Comparison of ENCODE assay signal across 1 cellular context in the genomic region with DNA sequence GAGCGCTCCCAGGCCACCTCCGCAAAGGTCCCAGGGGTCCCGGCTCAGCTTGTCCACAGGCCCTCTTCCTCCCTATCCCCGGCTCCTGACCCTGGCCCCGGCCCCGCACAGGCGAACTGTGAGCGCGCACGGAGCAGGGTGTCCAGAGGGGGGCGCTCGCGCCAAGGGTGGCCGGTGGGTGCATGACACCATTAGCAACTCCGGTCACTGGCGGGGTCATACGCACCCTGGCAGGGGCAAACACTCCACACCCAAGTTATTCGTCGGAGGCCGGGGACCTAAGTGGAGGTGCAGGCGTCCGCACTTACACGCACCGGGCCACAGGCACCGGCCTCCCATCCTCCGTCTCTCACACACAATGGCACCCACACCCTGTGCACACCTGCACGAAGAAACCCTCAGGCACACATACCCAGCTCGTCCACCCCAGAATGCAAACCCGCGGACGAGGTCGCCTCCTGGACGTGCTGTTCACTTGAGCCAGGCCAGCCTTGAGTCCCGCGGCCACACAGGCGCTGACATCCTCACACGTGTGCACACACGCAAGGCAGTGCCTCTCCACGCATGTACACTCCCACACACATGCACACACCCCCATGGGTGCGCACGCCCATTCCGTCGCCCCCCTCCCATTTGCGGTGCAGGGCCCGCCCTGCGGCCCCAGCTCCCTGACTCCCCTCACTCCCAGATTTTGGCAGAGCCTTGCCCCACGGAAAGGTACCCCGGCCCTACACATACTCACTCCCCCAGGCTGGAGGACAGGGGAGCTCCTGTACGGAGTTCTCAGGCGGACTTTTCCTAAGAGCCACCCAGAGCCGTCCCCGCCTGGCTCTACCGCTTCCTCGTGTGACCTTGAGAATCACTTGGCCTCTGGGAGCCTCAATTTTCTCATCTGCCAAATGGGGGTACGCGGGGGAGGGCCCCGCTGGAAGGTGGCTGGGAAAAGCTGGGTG.
TF ChIP-seq lines count a peak whose summit lies in the region.

RASGRP2 (minus strand) TSS at position 552 of the 953 bp plus-strand sequence. CDS start 1,276 bp downstream, outside the sequence.

TF ChIP-seq in HEK293, 187 proteins besides CTCF, POLR2A, EP300 and RAD21 (continued from another document and continues in another):
- TF ChIP-seq ZNF202 (tag by site-specific recombination; IDR thresholded peaks at IDR 0.05; ENCODE audit: borderline replicate concordance), result no peak
- TF ChIP-seq ZBTB17 (tag by site-specific recombination; IDR thresholded peaks at IDR 0.05), result no peak
- no peak for TF ChIP-seq ZFP41 (tag by site-specific recombination; IDR thresholded peaks at IDR 0.05; ENCODE audit: borderline replicate concordance)
- no peak for TF ChIP-seq ZNF791 (tag by site-specific recombination; IDR thresholded peaks at IDR 0.05)
- peak; percentile 72; the same call in 1 of the 2 replicates for TF ChIP-seq PRDM10 (tag by site-specific recombination; IDR thresholded peaks at IDR 0.05)
- TF ChIP-seq ZNF529 (tag by site-specific recombination; IDR thresholded peaks at IDR 0.05; ENCODE audit: insufficient replicate concordance), result no peak
- TF ChIP-seq ZXDB (tag by site-specific recombination; IDR thresholded peaks at IDR 0.05), result peak; percentile 26; the same call in 1 of the 2 replicates
- no peak for TF ChIP-seq ZNF560 (tag by site-specific recombination; IDR thresholded peaks at IDR 0.05; ENCODE audit: borderline replicate concordance)
- no peak for TF ChIP-seq ZNF747 (tag by site-specific recombination; IDR thresholded peaks at IDR 0.05)
- no peak for TF ChIP-seq ZNF274 (IDR thresholded peaks at IDR 0.05; ENCODE audit: low read length)
- no peak for TF ChIP-seq ZNF274 (tag by site-specific recombination; IDR thresholded peaks at IDR 0.05; ENCODE audit: borderline replicate concordance)
- TF ChIP-seq SP3 (tag by site-specific recombination; IDR thresholded peaks at IDR 0.05), result peak; percentile 70
- TF ChIP-seq ZNF513 (tag by site-specific recombination; IDR thresholded peaks at IDR 0.05), result no peak
- TF ChIP-seq, protein P1, sequence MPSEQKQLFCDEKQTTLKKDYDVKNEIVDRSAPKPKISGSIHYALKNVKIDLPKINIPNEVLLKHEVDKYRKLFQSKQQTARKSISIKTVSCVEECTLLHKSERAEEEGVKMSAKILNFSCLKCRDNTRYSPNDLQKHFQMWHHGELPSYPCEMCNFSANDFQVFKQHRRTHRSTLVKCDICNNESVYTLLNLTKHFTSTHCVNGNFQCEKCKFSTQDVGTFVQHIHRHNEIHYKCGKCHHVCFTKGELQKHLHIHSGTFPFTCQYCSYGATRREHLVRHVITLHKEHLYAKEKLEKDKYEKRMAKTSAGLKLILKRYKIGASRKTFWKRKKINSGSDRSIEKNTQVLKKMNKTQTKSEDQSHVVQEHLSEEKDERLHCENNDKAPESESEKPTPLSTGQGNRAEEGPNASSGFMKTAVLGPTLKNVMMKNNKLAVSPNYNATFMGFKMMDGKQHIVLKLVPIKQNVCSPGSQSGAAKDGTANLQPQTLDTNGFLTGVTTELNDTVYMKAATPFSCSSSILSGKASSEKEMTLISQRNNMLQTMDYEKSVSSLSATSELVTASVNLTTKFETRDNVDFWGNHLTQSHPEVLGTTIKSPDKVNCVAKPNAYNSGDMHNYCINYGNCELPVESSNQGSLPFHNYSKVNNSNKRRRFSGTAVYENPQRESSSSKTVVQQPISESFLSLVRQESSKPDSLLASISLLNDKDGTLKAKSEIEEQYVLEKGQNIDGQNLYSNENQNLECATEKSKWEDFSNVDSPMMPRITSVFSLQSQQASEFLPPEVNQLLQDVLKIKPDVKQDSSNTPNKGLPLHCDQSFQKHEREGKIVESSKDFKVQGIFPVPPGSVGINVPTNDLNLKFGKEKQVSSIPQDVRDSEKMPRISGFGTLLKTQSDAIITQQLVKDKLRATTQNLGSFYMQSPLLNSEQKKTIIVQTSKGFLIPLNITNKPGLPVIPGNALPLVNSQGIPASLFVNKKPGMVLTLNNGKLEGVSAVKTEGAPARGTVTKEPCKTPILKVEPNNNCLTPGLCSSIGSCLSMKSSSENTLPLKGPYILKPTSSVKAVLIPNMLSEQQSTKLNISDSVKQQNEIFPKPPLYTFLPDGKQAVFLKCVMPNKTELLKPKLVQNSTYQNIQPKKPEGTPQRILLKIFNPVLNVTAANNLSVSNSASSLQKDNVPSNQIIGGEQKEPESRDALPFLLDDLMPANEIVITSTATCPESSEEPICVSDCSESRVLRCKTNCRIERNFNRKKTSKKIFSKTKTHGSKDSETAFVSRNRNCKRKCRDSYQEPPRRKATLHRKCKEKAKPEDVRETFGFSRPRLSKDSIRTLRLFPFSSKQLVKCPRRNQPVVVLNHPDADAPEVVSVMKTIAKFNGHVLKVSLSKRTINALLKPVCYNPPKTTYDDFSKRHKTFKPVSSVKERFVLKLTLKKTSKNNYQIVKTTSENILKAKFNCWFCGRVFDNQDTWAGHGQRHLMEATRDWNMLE (tag by site-specific recombination; conservative IDR thresholded peaks at IDR 0.05; ENCODE audit: low read depth), result no peak
- no peak for TF ChIP-seq ZNF133 (tag by site-specific recombination; IDR thresholded peaks at IDR 0.05)
- TF ChIP-seq ZNF629 (tag by site-specific recombination; IDR thresholded peaks at IDR 0.05), result no peak
- no peak for TF ChIP-seq SCRT2 (tag by site-specific recombination; IDR thresholded peaks at IDR 0.05)
- no peak for TF ChIP-seq ZNF19 (tag by site-specific recombination; IDR thresholded peaks at IDR 0.05; ENCODE audit: low read depth)
- 0 out of 2 replicates have a peak, but pooled peaks have one; percentile 33 for TF ChIP-seq ZSCAN16 (tag by site-specific recombination; IDR thresholded peaks at IDR 0.05)
- TF ChIP-seq ZSCAN4 (tag by site-specific recombination; IDR thresholded peaks at IDR 0.05), result peak; percentile 23; the same call in 1 of the 2 replicates
- no peak for TF ChIP-seq ZNF350 (tag by site-specific recombination; IDR thresholded peaks at IDR 0.05)
- no peak for TF ChIP-seq MYNN (tag by site-specific recombination; IDR thresholded peaks at IDR 0.05; ENCODE audit: borderline replicate concordance)
- no peak for TF ChIP-seq ZNF837 (tag by site-specific recombination; IDR thresholded peaks at IDR 0.05)
- TF ChIP-seq HOXA7 (CRISPR knock-in tag; IDR thresholded peaks at IDR 0.05; ENCODE audit: borderline replicate concordance), result no peak
- no peak for TF ChIP-seq ZNF311 (tag by site-specific recombination; IDR thresholded peaks at IDR 0.05; ENCODE audit: borderline replicate concordance)
- TF ChIP-seq ZBTB21 (tag by site-specific recombination; IDR thresholded peaks at IDR 0.05), result no peak
- no peak for TF ChIP-seq ZNF488 (tag by site-specific recombination; IDR thresholded peaks at IDR 0.05)
- no peak for TF ChIP-seq ZNF623 (tag by site-specific recombination; IDR thresholded peaks at IDR 0.05)
- TF ChIP-seq ZBTB10 (tag by site-specific recombination; IDR thresholded peaks at IDR 0.05), result peak; percentile 54
- TF ChIP-seq ZIC2 (tag by site-specific recombination; IDR thresholded peaks at IDR 0.05), result no peak
- TF ChIP-seq ZNF792 (tag by site-specific recombination; IDR thresholded peaks at IDR 0.05), result no peak
- no peak for TF ChIP-seq ZNF366 (tag by site-specific recombination; conservative IDR thresholded peaks at IDR 0.05)
- no peak for TF ChIP-seq GLI2 (tag by site-specific recombination; IDR thresholded peaks at IDR 0.05; ENCODE audit: borderline replicate concordance, low read depth)
- no peak for TF ChIP-seq ZNF48 (tag by site-specific recombination; IDR thresholded peaks at IDR 0.05)
- TF ChIP-seq ZNF626 (tag by site-specific recombination; IDR thresholded peaks at IDR 0.05), result no peak
- TF ChIP-seq ZNF214 (tag by site-specific recombination; IDR thresholded peaks at IDR 0.05; ENCODE audit: borderline replicate concordance), result no peak
- 0 out of 2 replicates have a peak, but pooled peaks have one; percentile 50 for TF ChIP-seq ZNF777 (tag by site-specific recombination; IDR thresholded peaks at IDR 0.05; ENCODE audit: borderline replicate concordance)
- TF ChIP-seq ZNF433 (tag by site-specific recombination; IDR thresholded peaks at IDR 0.05; ENCODE audit: low read depth), result no peak
- no peak for TF ChIP-seq ZNF266 (tag by site-specific recombination; IDR thresholded peaks at IDR 0.05; ENCODE audit: low read depth)
- TF ChIP-seq, protein P2, sequence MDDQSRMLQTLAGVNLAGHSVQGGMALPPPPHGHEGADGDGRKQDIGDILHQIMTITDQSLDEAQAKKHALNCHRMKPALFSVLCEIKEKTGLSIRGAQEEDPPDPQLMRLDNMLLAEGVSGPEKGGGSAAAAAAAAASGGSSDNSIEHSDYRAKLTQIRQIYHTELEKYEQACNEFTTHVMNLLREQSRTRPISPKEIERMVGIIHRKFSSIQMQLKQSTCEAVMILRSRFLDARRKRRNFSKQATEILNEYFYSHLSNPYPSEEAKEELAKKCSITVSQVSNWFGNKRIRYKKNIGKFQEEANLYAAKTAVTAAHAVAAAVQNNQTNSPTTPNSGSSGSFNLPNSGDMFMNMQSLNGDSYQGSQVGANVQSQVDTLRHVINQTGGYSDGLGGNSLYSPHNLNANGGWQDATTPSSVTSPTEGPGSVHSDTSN (CRISPR knock-in tag; IDR thresholded peaks at IDR 0.05), result no peak
- TF ChIP-seq ZBTB8A (tag by site-specific recombination; IDR thresholded peaks at IDR 0.05), result no peak
- TF ChIP-seq PRDM1 (tag by site-specific recombination; IDR thresholded peaks at IDR 0.05), result no peak
- no peak for TF ChIP-seq ZNF580 (tag by site-specific recombination; IDR thresholded peaks at IDR 0.05)
- no peak for TF ChIP-seq ZNF558 (tag by site-specific recombination; IDR thresholded peaks at IDR 0.05)
- no peak for TF ChIP-seq ZNF596 (tag by site-specific recombination; IDR thresholded peaks at IDR 0.05)
